11 cellular contexts compared by ENCODE assay signal in the genomic region with DNA sequence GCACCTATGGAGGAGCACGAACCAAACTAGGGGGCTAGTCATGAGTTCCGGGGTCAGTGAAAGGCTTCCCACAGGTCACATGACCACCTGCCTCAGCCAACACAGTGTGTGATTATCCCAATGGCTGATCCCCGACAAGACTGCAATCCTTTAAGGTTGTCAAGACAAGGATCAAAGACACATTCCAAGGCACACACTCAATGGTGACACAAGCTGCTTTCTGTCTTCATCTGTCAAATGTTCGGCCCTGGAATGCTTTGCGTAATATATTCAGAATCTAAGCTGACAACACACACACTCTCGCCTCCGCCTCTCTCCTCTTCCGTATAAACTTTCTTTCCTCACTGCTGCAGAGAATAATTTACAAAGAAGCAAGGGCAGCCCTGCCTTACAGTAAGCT. TPM values are rescaled to one million over a fixed set of nuclear protein-coding genes. Genes with fewer than 3 reads are reported as not detected.
A peak's percentile ranks its signal among the peaks of the same experiment; 100 is the strongest.
DNase-seq lines count a peak whose midpoint lies in the region; ATAC-seq and TF ChIP-seq lines count a peak whose summit lies in the region.
"Had no signal": no experiment of that assay in that cellular context is flagged by ENCODE, and none has a peak within 500 bp of the region (broad histone marks: within the 10 kb centered on the region; RNA-seq: fewer than 3 reads in every experiment).

No MANE protein-coding gene starts in this region.

- H3K4me3 ChIP-seq in AG04450 (ENCODE audit: low read depth, low read length) (no peak overlapping the region), esophagus squamous epithelium (no peak overlapping the region), muscle layer of colon (ENCODE audit: low read depth in 1 of 2, low read length in 2 of 2) (peak overlapping the region in 1 of 2 donors; percentile 9), brain microvascular endothelial cell (ENCODE audit: low read depth, low read length) (no peak overlapping the region), osteoblast (ENCODE audit: insufficient read depth, low read length) (no peak overlapping the region)

- H3K9me3 ChIP-seq in AG04450 (ENCODE audit: control insufficient read depth, insufficient read depth, low read length) (no peaks in the 10 kb centered on the region), esophagus squamous epithelium (no peaks in the 10 kb centered on the region), muscle layer of colon (ENCODE audit: low read length) (no peaks in the 10 kb centered on the region), osteoblast (ENCODE audit: low read depth, low read length) (no peaks in the 10 kb centered on the region)

- peak; percentile 79 for DNase-seq in AG04450 (ENCODE audit: low read depth, low spot score)
- DNase-seq in HCEC 1CT: peak; percentile 86
- no peak for DNase-seq in esophagus squamous epithelium (lab: John Stamatoyannopoulos, UW)
- no peak for DNase-seq in brain microvascular endothelial cell
- DNase-seq in osteoblast (ENCODE audit: insufficient read length, low spot score, missing footprints): no peak
- no peak for DNase-seq in cerebellum (ENCODE audit: low spot score)
- DNase-seq: activated CD4-positive, alpha-beta T cell treated with anti-CD3 and anti-CD28 coated beads for 4 hours; COR-L47; hippocampal formation had no signal

- in situ Hi-C loops in brain microvascular endothelial cell (cut with HindIII; ENCODE audit: low pct_ligation_motif_present, low sequenced_read_pairs): no loop called here

- H3K79me2 ChIP-seq in osteoblast (ENCODE audit: insufficient read depth, low read length): peaks cover 100% of the 10 kb centered on the region

- H3K4me2 ChIP-seq in osteoblast (ENCODE audit: insufficient read depth, low read length): no peak overlapping the region

- H3K36me3 ChIP-seq in esophagus squamous epithelium (peaks cover 0 to 14% (median 0%) of the 10 kb centered on the region in 3 donors), muscle layer of colon (ENCODE audit: insufficient read depth, low read length) (no peaks in the 10 kb centered on the region), brain microvascular endothelial cell (replicated peaks) (peaks cover 3% of the 10 kb centered on the region), osteoblast (ENCODE audit: insufficient read depth, low read length) (peaks cover 9% of the 10 kb centered on the region)

- POLR2A ChIA-PET in AG04450 (lab: Yijun Ruan, JAX): interaction anchor here (0.8 to 1.7 kb wide), 6 partner anchors 11 to 63 kb away, joined by 3 to 22 read pairs (median 4); a partner anchor contains a TSS

- peaks cover 34 to 97% (median 75%) of the 10 kb centered on the region in 3 donors for H3K4me1 ChIP-seq in esophagus squamous epithelium
- H3K4me1 ChIP-seq in muscle layer of colon (ENCODE audit: insufficient read depth, low read length): peaks cover 80% of the 10 kb centered on the region
- H3K4me1 ChIP-seq in osteoblast (ENCODE audit: insufficient read depth, low read length): peaks cover 19% of the 10 kb centered on the region

- no peak for ATAC-seq in HG02970 (IDR thresholded peaks at IDR 0.05; ENCODE audit: low FRiP score, unreplicated experiment)

- H3K27me3 ChIP-seq in AG04450 (ENCODE audit: control insufficient read depth, insufficient read depth, low read length): no peaks in the 10 kb centered on the region
- H3K27me3 ChIP-seq in esophagus squamous epithelium: no peaks in the 10 kb centered on the region
- H3K27me3 ChIP-seq in muscle layer of colon (ENCODE audit: control insufficient read depth in 1 of 2, insufficient read depth in 2 of 2, low read length in 2 of 2): no peaks in the 10 kb centered on the region
- H3K27me3 ChIP-seq in brain microvascular endothelial cell (replicated peaks): no peaks in the 10 kb centered on the region
- H3K27me3 ChIP-seq in osteoblast (ENCODE audit: insufficient read depth, low read length): no peaks in the 10 kb centered on the region

- CTCF ChIA-PET in AG04450 (lab: Charles Lee): interaction anchor here (1.1 to 3.7 kb wide), 8 partner anchors 10 to 162 kb away, joined by 3 to 72 read pairs (median 22); a partner anchor contains a TSS

- TF ChIP-seq POLR2A in esophagus squamous epithelium (IDR thresholded peaks at IDR 0.05): no peak

- peak overlapping the region; percentile 29 for H3K9ac ChIP-seq in muscle layer of colon (ENCODE audit: low read length)

- intact Hi-C loops in esophagus squamous epithelium (cut with DNase I): no loop called here

- H3K27ac ChIP-seq in AG04450 (ENCODE audit: low read depth, low read length) (peak overlapping the region; percentile 78), esophagus squamous epithelium (peak overlapping the region; percentile 3 to 83 (median 72)), muscle layer of colon (ENCODE audit: low read depth, low read length) (peak overlapping the region; percentile 74), brain microvascular endothelial cell (no peak overlapping the region), osteoblast (ENCODE audit: low read depth, low read length) (no peak overlapping the region)

- 45 to 70% methylated on average over 8 of the region's 8 CpGs for WGBS in esophagus squamous epithelium, 2 donors

- no peak overlapping the region for H2AFZ ChIP-seq in osteoblast (ENCODE audit: low read length)

- no peak for TF ChIP-seq CTCF in AG04450 (IDR thresholded peaks at IDR 0.05; ENCODE audit: low read depth, low read length)
- TF ChIP-seq CTCF in esophagus squamous epithelium (IDR thresholded peaks at IDR 0.05): no peak
- TF ChIP-seq CTCF in brain microvascular endothelial cell (IDR thresholded peaks at IDR 0.05; ENCODE audit: low read depth, low read length, missing control alignments): no peak
- TF ChIP-seq CTCF in osteoblast (IDR thresholded peaks at IDR 0.05; ENCODE audit: extremely low read depth, low read depth, low read length): no peak

- H4K20me1 ChIP-seq in osteoblast (ENCODE audit: insufficient read depth, low read length): peaks cover 89% of the 10 kb centered on the region

RNA-seq across cellular contexts. Expression of a gene that starts 11.7 kb away (rescaled TPM):
- polyA plus RNA-seq in AG04450 (2011; rRNA removed): 62.6 and 81.9 TPM in 2 replicates
- polyA minus RNA-seq in AG04450 (2011; rRNA and poly(A)+ RNA removed): 45.8 and 76.4 TPM in 2 replicates
- total RNA-seq in esophagus squamous epithelium (10 to 100 TPM; 38.0 to 77.8 (median 39.6) TPM), osteoblast (40.5 and 42.1 TPM in 2 replicates), cerebellum (38.9 TPM)

RNA-seq across cellular contexts. Expression of a gene that starts 52.2 kb away (rescaled TPM):
- polyA plus RNA-seq in AG04450 (2011; rRNA removed): 2.7 and 2.8 TPM in 2 replicates
- polyA minus RNA-seq in AG04450 (2011; rRNA and poly(A)+ RNA removed): 0.83 and 1.2 TPM in 2 replicates
- total RNA-seq in esophagus squamous epithelium: 10 to 100 TPM in 2 of 4 donors, 1 to 10 TPM in 2; 3.3 to 13.7 (median 7.3) TPM
- total RNA-seq in osteoblast: 10.6 and 18.1 TPM in 2 replicates
- total RNA-seq in cerebellum: 4.4 TPM

Comparison
In these comparisons a context has a peak if more than half of its experiments do, and no peak if none do; other contexts are left out.
1. DNase-seq: peak in AG04450 (single experiment) and HCEC 1CT (single experiment); none in esophagus squamous epithelium (single experiment), brain microvascular endothelial cell (single experiment), osteoblast (single experiment) and cerebellum (single experiment).
2. H3K27ac ChIP-seq: peak in AG04450 (single experiment), esophagus squamous epithelium (4 of 4) and muscle layer of colon (single experiment); none in brain microvascular endothelial cell (single experiment) and osteoblast (single experiment).